In the genomic region with DNA sequence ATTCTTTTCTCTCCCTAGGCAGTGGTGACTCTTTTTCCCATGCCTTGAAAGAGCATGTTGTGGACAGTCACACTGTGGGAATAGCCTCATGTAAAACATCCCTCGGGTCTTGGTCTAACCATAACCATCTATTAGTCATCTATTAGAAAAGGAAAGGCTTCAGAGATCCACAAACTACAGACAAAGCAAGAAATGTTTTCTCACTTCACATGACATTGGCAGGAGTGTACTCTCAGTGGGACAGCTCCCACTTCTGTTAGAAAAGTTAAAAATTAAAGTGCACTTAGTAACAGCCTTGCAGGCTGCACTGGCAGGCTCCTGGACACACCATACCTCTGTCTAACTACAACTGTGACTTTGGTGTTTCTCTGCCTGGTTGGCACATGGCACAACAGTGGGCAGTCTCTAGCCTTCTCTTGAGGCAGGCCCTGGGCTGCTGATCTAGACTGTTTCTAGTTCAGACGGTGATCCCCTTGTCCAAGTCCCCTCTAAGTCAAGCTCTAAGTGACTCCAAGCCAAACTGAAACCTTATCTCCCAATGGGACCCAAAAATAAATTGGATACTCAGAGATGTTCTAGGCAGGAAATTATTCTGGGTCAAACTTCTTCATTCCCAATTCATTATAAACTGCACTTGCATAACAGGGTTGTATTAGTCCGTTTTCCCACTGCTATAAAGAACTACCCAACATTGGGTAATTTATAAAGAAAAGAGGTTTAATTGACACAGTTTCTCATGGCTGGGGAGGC, we compare ENCODE assay signal across 1 cellular context.
A peak's percentile ranks its signal among the peaks of the same experiment; 100 is the strongest.
TF ChIP-seq lines count a peak whose summit lies in the region.

No MANE protein-coding gene starts in this region.

TF ChIP-seq in IMR-90, 13 proteins besides CTCF, POLR2A, EP300 and RAD21:
- peak; percentile 34; the same call in 1 of the 2 replicates for TF ChIP-seq MXI1 (IDR thresholded peaks at IDR 0.05; ENCODE audit: borderline replicate concordance, low read depth, low read length)
- TF ChIP-seq MAFK (IDR thresholded peaks at IDR 0.05; ENCODE audit: low read depth, low read length): no peak
